26 cellular contexts compared by ENCODE assay signal in genomic region chr4:2074588-2074987, GRCh38. TPM values are rescaled to one million over a fixed set of nuclear protein-coding genes. Genes with fewer than 3 reads are reported as not detected.
"Had no signal": no experiment of that assay in that cellular context is flagged by ENCODE, and none has a peak within 500 bp of the region (broad histone marks: within the 10 kb centered on the region; RNA-seq: fewer than 3 reads in every experiment).

No MANE protein-coding gene starts in this region.

- H3K4me1 Mint-ChIP-seq: activated CD4-positive, alpha-beta T cell treated with anti-CD3 and anti-CD28 coated beads, Interleukin-2, amount 10 ng/mL, durations not matched to agents 7 days and 5 days; activated CD8-positive, alpha-beta memory T cell treated with anti-CD3 and anti-CD28 coated beads, Interleukin-2, amount 10 ng/mL, durations not matched to agents 7 days and 5 days; natural killer cell; stimulated activated memory B cell treated with anti-CD40 and anti-IgM and Interleukin-4, amounts not matched to agents 10 μg/mL and 1 μg/mL and 100 μg/mL, for 72 hours had no signal

- ATAC-seq: activated CD8-positive, alpha-beta memory T cell treated with anti-CD3 and anti-CD28 coated beads, Interleukin-2, amount 10 ng/mL, durations not matched to agents 7 days and 5 days; activated CD8-positive, alpha-beta T cell treated with anti-CD3 and anti-CD28 coated beads for 36 hours; esophagus mucosa; natural killer cell; psoas muscle; stimulated activated memory B cell treated with anti-CD40 and anti-IgM and Interleukin-4, amounts not matched to agents 10 μg/mL and 1 μg/mL and 100 μg/mL, for 72 hours had no signal

- H3K36me3 ChIP-seq: breast epithelium, left ventricle myocardium inferior, neutrophil, ovary, right atrium auricular region, stomach, vagina, WERI-Rb-1 had no signal

- H3K27ac ChIP-seq: breast epithelium, coronary artery, left ventricle myocardium inferior, neutrophil, ovary, psoas muscle, right atrium auricular region, skin epidermis, stomach, vagina, WERI-Rb-1 had no signal

- H3K36me3 Mint-ChIP-seq: activated CD8-positive, alpha-beta memory T cell treated with anti-CD3 and anti-CD28 coated beads, Interleukin-2, amount 10 ng/mL, durations not matched to agents 7 days and 5 days; activated naive CD8-positive, alpha-beta T cell; mesothelial cell of epicardium; natural killer cell; stimulated activated memory B cell treated with anti-CD40 and anti-IgM and Interleukin-4, amounts not matched to agents 10 μg/mL and 1 μg/mL and 100 μg/mL, for 72 hours had no signal

- H3K4me3 ChIP-seq: breast epithelium, coronary artery, left ventricle myocardium inferior, ovary, psoas muscle, right atrium auricular region, skin epidermis, stomach, vagina had no signal

- H3K27me3 ChIP-seq: neutrophil, ovary, right atrium auricular region, vagina had no signal

- H3K9me3 Mint-ChIP-seq: activated CD4-positive, alpha-beta T cell treated with anti-CD3 and anti-CD28 coated beads, Interleukin-2, amount 10 ng/mL, durations not matched to agents 7 days and 5 days; activated CD8-positive, alpha-beta T cell treated with anti-CD3 and anti-CD28 coated beads for 36 hours; mesothelial cell of epicardium; natural killer cell; stimulated activated memory B cell treated with anti-CD40 and anti-IgM and Interleukin-4, amounts not matched to agents 10 μg/mL and 1 μg/mL and 100 μg/mL, for 72 hours had no signal

- H3K9me3 ChIP-seq: breast epithelium, left ventricle myocardium inferior, neutrophil, ovary, psoas muscle, right atrium auricular region, stomach, vagina had no signal

- H3K27me3 Mint-ChIP-seq: activated CD4-positive, alpha-beta T cell treated with anti-CD3 and anti-CD28 coated beads, Interleukin-2, amount 10 ng/mL, durations not matched to agents 7 days and 5 days; activated CD8-positive, alpha-beta memory T cell treated with anti-CD3 and anti-CD28 coated beads, Interleukin-2, amount 10 ng/mL, durations not matched to agents 7 days and 5 days; activated CD8-positive, alpha-beta T cell treated with anti-CD3 and anti-CD28 coated beads for 36 hours; activated naive CD8-positive, alpha-beta T cell had no signal

- H3K4me1 ChIP-seq: breast epithelium, left ventricle myocardium inferior, psoas muscle, right atrium auricular region, stomach, vagina had no signal

- H3K27ac Mint-ChIP-seq: activated CD4-positive, alpha-beta T cell treated with anti-CD3 and anti-CD28 coated beads, Interleukin-2, amount 10 ng/mL, durations not matched to agents 7 days and 5 days; activated CD8-positive, alpha-beta memory T cell treated with anti-CD3 and anti-CD28 coated beads, Interleukin-2, amount 10 ng/mL, durations not matched to agents 7 days and 5 days; activated CD8-positive, alpha-beta T cell treated with anti-CD3 and anti-CD28 coated beads for 36 hours; activated naive CD8-positive, alpha-beta T cell; mesothelial cell of epicardium; natural killer cell; stimulated activated memory B cell treated with anti-CD40 and anti-IgM and Interleukin-4, amounts not matched to agents 10 μg/mL and 1 μg/mL and 100 μg/mL, for 72 hours had no signal

- H3K4me3 Mint-ChIP-seq: activated CD4-positive, alpha-beta T cell treated with anti-CD3 and anti-CD28 coated beads, Interleukin-2, amount 10 ng/mL, durations not matched to agents 7 days and 5 days; activated CD8-positive, alpha-beta memory T cell treated with anti-CD3 and anti-CD28 coated beads, Interleukin-2, amount 10 ng/mL, durations not matched to agents 7 days and 5 days; activated CD8-positive, alpha-beta T cell treated with anti-CD3 and anti-CD28 coated beads for 36 hours; activated naive CD8-positive, alpha-beta T cell; mesothelial cell of epicardium; natural killer cell; stimulated activated memory B cell treated with anti-CD40 and anti-IgM and Interleukin-4, amounts not matched to agents 10 μg/mL and 1 μg/mL and 100 μg/mL, for 72 hours had no signal

- DNase-seq: activated CD4-positive, alpha-beta T cell treated with anti-CD3 and anti-CD28 coated beads, Interleukin-2, amount 10 ng/mL, durations not matched to agents 7 days and 5 days; activated CD4-positive, CD25-positive, alpha-beta regulatory T cell treated with anti-CD3 and anti-CD28 coated beads, Interleukin-2, amount 50 U/mL, for 72 hours; activated CD8-positive, alpha-beta memory T cell treated with anti-CD3 and anti-CD28 coated beads, Interleukin-2, amount 10 ng/mL, durations not matched to agents 7 days and 5 days; activated CD8-positive, alpha-beta T cell treated with anti-CD3 and anti-CD28 coated beads for 36 hours; activated T-cell treated with anti-CD3 and anti-CD28 coated beads for 4 hours; foreskin melanocyte; left ventricle myocardium inferior; mammary epithelial cell; natural killer cell; psoas muscle; stimulated activated CD4-positive, alpha-beta T cell treated with anti-CD3 and anti-CD28 coated beads, Interleukin-15, amount 100 ng/mL, for 24 hours; stomach; T-helper 1 cell; trophoblast cell; WERI-Rb-1 had no signal

RNA-seq across cellular contexts. Expression of gene NAT8L, which starts 15.5 kb away (rescaled TPM):
- total RNA-seq: natural killer cell had no signal
